ENCODE assay signal across 1 cellular context in the genomic region with DNA sequence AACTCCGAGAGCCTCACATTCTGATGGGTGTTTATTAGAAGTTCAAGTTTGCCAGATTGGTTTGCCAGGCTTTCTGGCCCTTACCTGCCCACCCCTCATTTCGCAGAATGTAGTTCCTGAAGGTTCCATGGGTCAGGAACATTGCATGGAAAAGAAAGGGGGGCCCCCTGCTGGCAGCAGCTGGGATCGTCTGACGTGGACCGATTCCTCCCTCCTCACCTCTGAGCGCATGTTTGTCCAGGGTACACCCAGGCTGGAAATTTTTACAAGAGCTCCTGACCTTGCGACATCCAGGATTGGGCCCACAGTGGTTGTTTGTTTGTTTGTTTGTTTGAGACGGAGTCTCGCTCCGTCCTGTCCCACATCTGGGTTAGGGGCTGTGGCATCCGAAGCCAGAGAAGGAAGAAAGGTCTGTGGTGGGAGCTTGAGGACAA.
TF ChIP-seq lines count a peak whose summit lies in the region.

No MANE protein-coding gene starts in this region.

TF ChIP-seq in Ishikawa, 13 proteins besides CTCF, POLR2A, EP300 and RAD21 (continued from another document):
- TF ChIP-seq TAF1 (IDR thresholded peaks at IDR 0.05; ENCODE audit: low read depth) (no peak), YY1 (IDR thresholded peaks at IDR 0.05; ENCODE audit: low read depth) (no peak), CEBPB (IDR thresholded peaks at IDR 0.05) (no peak; the same call in 1 of the 2 replicates), CREB1 (IDR thresholded peaks at IDR 0.05; ENCODE audit: low read depth) (no peak)
- TF ChIP-seq, protein P1, sequence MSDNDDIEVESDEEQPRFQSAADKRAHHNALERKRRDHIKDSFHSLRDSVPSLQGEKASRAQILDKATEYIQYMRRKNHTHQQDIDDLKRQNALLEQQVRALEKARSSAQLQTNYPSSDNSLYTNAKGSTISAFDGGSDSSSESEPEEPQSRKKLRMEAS (IDR thresholded peaks at IDR 0.05), result no peak
TF ChIP-seq in Ishikawa: peak in this region for 0.
